1 cellular context compared by ENCODE assay signal in the genomic region with DNA sequence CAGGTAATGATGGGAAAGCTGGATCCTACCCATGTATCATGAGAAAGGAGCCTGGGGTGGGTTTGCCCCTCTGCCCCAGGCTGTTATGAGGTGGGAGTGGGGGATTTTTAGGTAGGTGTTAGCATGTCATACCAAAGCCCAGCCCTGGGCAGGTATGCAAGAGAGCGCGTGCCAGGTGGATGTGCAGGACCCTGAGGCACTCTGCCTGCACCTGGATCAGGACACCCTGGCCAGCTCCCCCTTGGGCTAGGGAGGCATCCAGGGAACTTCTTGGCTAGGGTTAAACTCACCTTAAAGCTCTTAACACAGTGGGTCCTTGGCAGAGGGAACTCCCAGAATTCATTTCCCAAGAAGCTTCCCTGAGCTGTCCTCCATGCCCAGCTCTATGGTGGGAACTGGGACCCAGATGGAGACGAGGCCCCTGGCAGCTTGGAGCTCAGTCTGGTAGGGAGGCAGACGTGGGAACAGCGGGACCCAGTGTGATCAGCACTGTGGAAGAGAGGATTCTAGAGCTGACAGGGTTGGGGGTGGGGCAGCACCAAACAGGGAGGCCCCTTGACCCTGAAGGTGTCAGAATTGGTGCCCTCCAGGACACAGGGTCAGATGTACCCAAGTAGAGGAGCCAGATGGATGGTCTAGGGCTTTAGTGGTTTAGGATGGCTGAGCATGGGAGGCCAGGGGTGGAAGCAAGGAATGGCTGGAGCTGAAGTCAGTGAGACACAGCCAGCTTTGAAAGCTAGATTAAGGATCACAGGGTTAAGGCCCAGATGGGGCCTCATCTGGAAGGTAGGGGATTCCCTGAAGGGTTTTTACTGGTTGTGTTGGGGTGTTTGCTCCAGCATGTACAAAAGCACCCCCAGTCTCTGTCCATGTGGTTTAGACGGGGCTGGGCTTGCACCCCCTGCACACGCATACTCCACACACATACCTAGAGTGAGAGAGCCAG.
TF ChIP-seq lines count a peak whose summit lies in the region.

No MANE protein-coding gene starts in this region.

TF ChIP-seq in WTC11, 78 proteins besides CTCF, POLR2A, EP300 and RAD21 (continued from another document):
- TF ChIP-seq ERG (CRISPR knock-in tag; IDR thresholded peaks at IDR 0.05) (no peak), FOXP4 (CRISPR knock-in tag; IDR thresholded peaks at IDR 0.05) (no peak), MAX (CRISPR knock-in tag; IDR thresholded peaks at IDR 0.05) (no peak), ZNF671 (CRISPR knock-in tag; IDR thresholded peaks at IDR 0.05) (no peak), E2F1 (CRISPR knock-in tag; IDR thresholded peaks at IDR 0.05) (no peak), EMX1 (CRISPR knock-in tag; IDR thresholded peaks at IDR 0.05) (0 out of 2 replicates have a peak, but pooled peaks have one; percentile 33), ZNF232 (CRISPR knock-in tag; IDR thresholded peaks at IDR 0.05) (0 out of 2 replicates have a peak, but pooled peaks have one; percentile 48), TP53 (CRISPR knock-in tag; IDR thresholded peaks at IDR 0.05) (no peak), ZNF416 (CRISPR knock-in tag; IDR thresholded peaks at IDR 0.05) (no peak), ELF4 (CRISPR knock-in tag; IDR thresholded peaks at IDR 0.05; ENCODE audit: low read depth) (no peak), ZNF121 (CRISPR knock-in tag; IDR thresholded peaks at IDR 0.05) (no peak), ZNF317 (CRISPR knock-in tag; IDR thresholded peaks at IDR 0.05; ENCODE audit: borderline replicate concordance, low read depth) (no peak), JAZF1 (CRISPR knock-in tag; IDR thresholded peaks at IDR 0.05) (no peak), ZNF423 (CRISPR knock-in tag; IDR thresholded peaks at IDR 0.05) (no peak), MYBL2 (CRISPR knock-in tag; IDR thresholded peaks at IDR 0.05) (no peak)
- TF ChIP-seq, protein P1, sequence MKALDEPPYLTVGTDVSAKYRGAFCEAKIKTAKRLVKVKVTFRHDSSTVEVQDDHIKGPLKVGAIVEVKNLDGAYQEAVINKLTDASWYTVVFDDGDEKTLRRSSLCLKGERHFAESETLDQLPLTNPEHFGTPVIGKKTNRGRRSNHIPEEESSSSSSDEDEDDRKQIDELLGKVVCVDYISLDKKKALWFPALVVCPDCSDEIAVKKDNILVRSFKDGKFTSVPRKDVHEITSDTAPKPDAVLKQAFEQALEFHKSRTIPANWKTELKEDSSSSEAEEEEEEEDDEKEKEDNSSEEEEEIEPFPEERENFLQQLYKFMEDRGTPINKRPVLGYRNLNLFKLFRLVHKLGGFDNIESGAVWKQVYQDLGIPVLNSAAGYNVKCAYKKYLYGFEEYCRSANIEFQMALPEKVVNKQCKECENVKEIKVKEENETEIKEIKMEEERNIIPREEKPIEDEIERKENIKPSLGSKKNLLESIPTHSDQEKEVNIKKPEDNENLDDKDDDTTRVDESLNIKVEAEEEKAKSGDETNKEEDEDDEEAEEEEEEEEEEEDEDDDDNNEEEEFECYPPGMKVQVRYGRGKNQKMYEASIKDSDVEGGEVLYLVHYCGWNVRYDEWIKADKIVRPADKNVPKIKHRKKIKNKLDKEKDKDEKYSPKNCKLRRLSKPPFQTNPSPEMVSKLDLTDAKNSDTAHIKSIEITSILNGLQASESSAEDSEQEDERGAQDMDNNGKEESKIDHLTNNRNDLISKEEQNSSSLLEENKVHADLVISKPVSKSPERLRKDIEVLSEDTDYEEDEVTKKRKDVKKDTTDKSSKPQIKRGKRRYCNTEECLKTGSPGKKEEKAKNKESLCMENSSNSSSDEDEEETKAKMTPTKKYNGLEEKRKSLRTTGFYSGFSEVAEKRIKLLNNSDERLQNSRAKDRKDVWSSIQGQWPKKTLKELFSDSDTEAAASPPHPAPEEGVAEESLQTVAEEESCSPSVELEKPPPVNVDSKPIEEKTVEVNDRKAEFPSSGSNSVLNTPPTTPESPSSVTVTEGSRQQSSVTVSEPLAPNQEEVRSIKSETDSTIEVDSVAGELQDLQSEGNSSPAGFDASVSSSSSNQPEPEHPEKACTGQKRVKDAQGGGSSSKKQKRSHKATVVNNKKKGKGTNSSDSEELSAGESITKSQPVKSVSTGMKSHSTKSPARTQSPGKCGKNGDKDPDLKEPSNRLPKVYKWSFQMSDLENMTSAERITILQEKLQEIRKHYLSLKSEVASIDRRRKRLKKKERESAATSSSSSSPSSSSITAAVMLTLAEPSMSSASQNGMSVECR (CRISPR knock-in tag; IDR thresholded peaks at IDR 0.05; ENCODE audit: borderline replicate concordance) = peak; percentile 31; the same call in 1 of the 2 replicates
- TF ChIP-seq, protein P2, sequence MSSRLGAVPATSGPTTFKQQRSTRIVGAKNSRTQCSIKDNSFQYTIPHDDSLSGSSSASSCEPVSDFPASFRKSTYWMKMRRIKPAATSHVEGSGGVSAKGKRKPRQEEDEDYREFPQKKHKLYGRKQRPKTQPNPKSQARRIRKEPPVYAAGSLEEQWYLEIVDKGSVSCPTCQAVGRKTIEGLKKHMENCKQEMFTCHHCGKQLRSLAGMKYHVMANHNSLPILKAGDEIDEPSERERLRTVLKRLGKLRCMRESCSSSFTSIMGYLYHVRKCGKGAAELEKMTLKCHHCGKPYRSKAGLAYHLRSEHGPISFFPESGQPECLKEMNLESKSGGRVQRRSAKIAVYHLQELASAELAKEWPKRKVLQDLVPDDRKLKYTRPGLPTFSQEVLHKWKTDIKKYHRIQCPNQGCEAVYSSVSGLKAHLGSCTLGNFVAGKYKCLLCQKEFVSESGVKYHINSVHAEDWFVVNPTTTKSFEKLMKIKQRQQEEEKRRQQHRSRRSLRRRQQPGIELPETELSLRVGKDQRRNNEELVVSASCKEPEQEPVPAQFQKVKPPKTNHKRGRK (CRISPR knock-in tag; IDR thresholded peaks at IDR 0.05; ENCODE audit: borderline replicate concordance) = 0 out of 2 replicates have a peak, but pooled peaks have one; percentile 8
